ENCODE assay signal across 19 cellular contexts in the genomic region with DNA sequence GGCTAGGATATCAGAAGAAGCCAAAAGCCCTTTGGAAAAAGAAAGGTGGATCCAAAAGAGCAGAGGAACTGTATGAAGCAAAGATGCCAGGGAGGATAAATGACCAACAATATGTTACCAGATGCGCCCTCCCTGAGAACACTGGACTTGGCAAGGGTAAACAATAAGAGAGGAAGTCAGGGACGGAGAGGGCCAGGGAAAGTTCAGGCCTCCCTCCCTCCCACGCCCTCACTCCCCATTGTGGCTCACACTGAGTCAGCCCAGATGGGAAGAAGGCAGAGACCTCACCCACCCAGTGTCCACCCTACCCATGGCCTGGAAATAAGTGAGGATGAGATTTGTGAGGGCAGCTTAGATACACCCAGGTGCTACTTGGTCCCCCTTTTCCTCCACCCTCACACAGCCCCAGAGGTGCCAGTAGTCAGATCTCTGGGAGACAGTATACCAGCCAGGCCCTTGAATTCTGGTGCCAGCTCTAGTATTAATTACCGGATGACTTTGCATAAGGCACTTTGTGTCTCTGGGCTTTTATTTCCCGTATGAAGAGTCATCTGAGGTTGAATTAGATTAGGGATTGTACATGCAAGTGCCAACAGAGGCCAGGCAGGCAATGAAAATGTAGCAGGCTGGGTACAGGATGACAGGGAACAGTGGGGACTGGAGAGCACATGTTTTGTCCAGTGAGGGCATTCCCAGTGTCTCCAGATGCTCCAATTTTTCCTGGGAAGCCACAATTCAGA. TPM values are rescaled to one million over a fixed set of nuclear protein-coding genes. Genes with fewer than 3 reads are reported as not detected.
DNase-seq lines count a peak whose midpoint lies in the region; ATAC-seq, FAIRE-seq and TF ChIP-seq lines count a peak whose summit lies in the region.
"Had no signal": no experiment of that assay in that cellular context is flagged by ENCODE, and none has a peak within 500 bp of the region (broad histone marks: within the 10 kb centered on the region; RNA-seq: fewer than 3 reads in every experiment).

No MANE protein-coding gene starts in this region.

- H3K4me2 ChIP-seq in H9 (ENCODE audit: insufficient read depth, insufficient read length, low read length) = no peak overlapping the region
- no peak overlapping the region for H3K4me2 ChIP-seq in mesendoderm (ENCODE audit: low read length)

- H3K18ac ChIP-seq in H9 (ENCODE audit: insufficient read length, low read depth, low read length) = no peak overlapping the region
- no peak overlapping the region for H3K18ac ChIP-seq in mesendoderm (ENCODE audit: low read length)

- TF ChIP-seq CTCF in H9 (conservative IDR thresholded peaks at IDR 0.05) (no peak), body of pancreas (IDR thresholded peaks at IDR 0.05) (no peak), heart right ventricle (IDR thresholded peaks at IDR 0.05) (no peak)

- H3K4ac ChIP-seq in H9 (ENCODE audit: low read depth, low read length) (no peak overlapping the region), mesendoderm (ENCODE audit: low read depth, low read length) (no peak overlapping the region)

- H3K4me1 ChIP-seq in H9 (ENCODE audit: insufficient read depth, low read length) (no peaks in the 10 kb centered on the region), body of pancreas (no peaks in the 10 kb centered on the region), heart right ventricle (peaks cover 0 to 25% (median 13%) of the 10 kb centered on the region in 9 donors), mesendoderm (ENCODE audit: control insufficient read depth, low read depth, low read length) (no peaks in the 10 kb centered on the region)
- H3K4me1 ChIP-seq: parathyroid adenoma, stomach had no signal

- H3K9me3 ChIP-seq in H9 (ENCODE audit: control insufficient read depth, low read depth, low read length) (no peaks in the 10 kb centered on the region), body of pancreas (no peaks in the 10 kb centered on the region), heart right ventricle (no peaks in the 10 kb centered on the region)
- H3K9me3 ChIP-seq: stomach had no signal

- no peaks in the 10 kb centered on the region for H3K27me3 Mint-ChIP-seq in H9 (ENCODE audit: low read depth)
- H3K27me3 Mint-ChIP-seq: IgD-negative memory B cell had no signal

- no peak overlapping the region for H4K91ac ChIP-seq in H9 (ENCODE audit: insufficient read length, low read depth, low read length)

- H3K9ac ChIP-seq in H9 (ENCODE audit: extremely low read depth, insufficient read length, low read length) = no peak overlapping the region
- H3K9ac ChIP-seq in mesendoderm (ENCODE audit: low read length) = no peak overlapping the region
- H3K9ac ChIP-seq: parathyroid adenoma had no signal

- intact Hi-C loops in body of pancreas (cut with DNase I) (no loop called here), heart right ventricle (cut with DNase I) (loop anchor here in 5 of 10 donors (5.0 to 10.0 kb wide), 3 partner anchors 114 to 259 kb away; no protein-coding TSS in a partner anchor)

- no peak overlapping the region for H4K8ac ChIP-seq in H9 (replicated peaks; ENCODE audit: insufficient read length, low read depth, low read length)
- H4K8ac ChIP-seq in mesendoderm (ENCODE audit: low read depth, low read length) = no peak overlapping the region

- H3T11ph ChIP-seq in H9 (ENCODE audit: low read length) = no peak overlapping the region

- WGBS in H9 (ENCODE audit: extremely low coverage, insufficient read length, low lambda C conversion rate) = no CpG with 5 or more reads among the region's 5 CpGs
- WGBS in body of pancreas, 2 donors = 77% methylated on average over 5 of the region's 5 CpGs
- WGBS in heart right ventricle, 2 donors = 48 to 51% methylated on average over 5 of the region's 5 CpGs
- no CpG with 5 or more reads among the region's 5 CpGs for WGBS in mesendoderm (ENCODE audit: extremely low coverage, insufficient coverage, low lambda C conversion rate)

- DNase-seq in H9 (no peak), body of pancreas (peak in 1 of 4 donors; percentile 16), heart right ventricle (peak in 1 of 2 donors; percentile 43), renal cortical epithelial cell (ENCODE audit: low read depth) (peak; percentile 30), mesendoderm (no peak), NCI-H187 treated with DMSO at 0.1 percent for 48 hours (lab: John Stamatoyannopoulos, UW) (no peak), RCC 7860 (ENCODE audit: low spot score) (no peak)
- DNase-seq: activated naive CD4-positive, alpha-beta T cell treated with anti-CD3 and anti-CD28 coated beads, Interleukin-2, amount 50 U/mL, for 16 hours; Calu3; effector memory CD4-positive, alpha-beta T cell; GF-D8; islet precursor cell; NCI-H1105 treated with DMSO at 0.1 percent for 48 hours; stomach had no signal

- H3K56ac ChIP-seq in H9 (ENCODE audit: insufficient read length, low read depth, low read length) (no peak overlapping the region), mesendoderm (ENCODE audit: low read length) (no peak overlapping the region)

- H2AK5ac ChIP-seq in H9 (ENCODE audit: insufficient read length, low read length) (no peak overlapping the region), mesendoderm (ENCODE audit: low read length) (no peak overlapping the region)

- H3K4me3 ChIP-seq in body of pancreas (no peak overlapping the region), heart right ventricle (no peak overlapping the region), mesendoderm (ENCODE audit: low read length) (no peak overlapping the region)
- H3K4me3 ChIP-seq: cardiac muscle cell, stomach had no signal

- no peaks in the 10 kb centered on the region for H4K20me1 ChIP-seq in H9 (ENCODE audit: control insufficient read depth, insufficient read depth, insufficient read length)

- H3K79me1 ChIP-seq in H9 (ENCODE audit: insufficient read depth, low read depth, low read length, poor library complexity, severe bottlenecking) (no peaks in the 10 kb centered on the region), mesendoderm (ENCODE audit: low read length) (no peaks in the 10 kb centered on the region)

- H3K27me3 ChIP-seq in H9 (ENCODE audit: insufficient read depth, low read length) (no peaks in the 10 kb centered on the region), body of pancreas (no peaks in the 10 kb centered on the region), heart right ventricle (no peaks in the 10 kb centered on the region), mesendoderm (ENCODE audit: insufficient read depth, low read length, poor library complexity) (no peaks in the 10 kb centered on the region)
- H3K27me3 ChIP-seq: cardiac muscle cell, stomach had no signal

- no peaks in the 10 kb centered on the region for H3K23me2 ChIP-seq in H9 (ENCODE audit: insufficient read length, low read depth, low read length, poor library complexity, severe bottlenecking)

- TF ChIP-seq POLR2A in body of pancreas (IDR thresholded peaks at IDR 0.05) = no peak

- H3K4me3 Mint-ChIP-seq in H9 = no peak overlapping the region
- H3K4me3 Mint-ChIP-seq: T-helper 2 cell treated with Interferon-gamma antibody and Interleukin-4, amounts not matched to agents 5 μg/mL and 100 μg/mL, for 36 hours had no signal

- ATAC-seq in body of pancreas (peak; percentile 27), heart right ventricle (peak; percentile 43 to 92 (median 84)), HG03442 (IDR thresholded peaks at IDR 0.05; ENCODE audit: unreplicated experiment) (no peak)

- H2AFZ ChIP-seq in H9 (ENCODE audit: low read length) = no peak overlapping the region
- H2AFZ ChIP-seq: parathyroid adenoma had no signal

- no peak overlapping the region; a peak in 1 of 7 replicates for H3K27ac Mint-ChIP-seq in H9
- H3K27ac Mint-ChIP-seq: IgD-negative memory B cell; T-helper 2 cell treated with Interferon-gamma antibody and Interleukin-4, amounts not matched to agents 5 μg/mL and 100 μg/mL, for 36 hours had no signal

- H3K9me3 Mint-ChIP-seq in H9 = no peaks in the 10 kb centered on the region
- H3K9me3 Mint-ChIP-seq: T-helper 2 cell treated with Interferon-gamma antibody and Interleukin-4, amounts not matched to agents 5 μg/mL and 100 μg/mL, for 36 hours had no signal

- no peak overlapping the region for H3K23ac ChIP-seq in H9 (ENCODE audit: insufficient read length, low read depth, low read length)
- H3K23ac ChIP-seq in mesendoderm (ENCODE audit: low read length) = no peak overlapping the region

- no peak for FAIRE-seq in RCC 7860 (lab: Jason Lieb, UNC)

- no peak overlapping the region; the same call in 1 of the 2 replicates for H3K14ac ChIP-seq in H9 (ENCODE audit: insufficient read depth, low read length)

- H2BK15ac ChIP-seq in H9 (ENCODE audit: low read depth, low read length) (no peak overlapping the region), mesendoderm (replicated peaks; ENCODE audit: low read depth) (no peak overlapping the region)

- H3K27ac ChIP-seq in H9 (ENCODE audit: insufficient read length, low read depth, low read length) = no peak overlapping the region
- no peak overlapping the region for H3K27ac ChIP-seq in body of pancreas
- peak overlapping the region in 4 of 10 donors; percentile 7 to 68 (median 34) for H3K27ac ChIP-seq in heart right ventricle
- no peak overlapping the region for H3K27ac ChIP-seq in mesendoderm (ENCODE audit: low read depth, low read length)
- H3K27ac ChIP-seq: cardiac muscle cell, parathyroid adenoma, stomach had no signal

- no peak overlapping the region for H4K5ac ChIP-seq in H9 (ENCODE audit: insufficient read length, low read depth, low read length)
- H4K5ac ChIP-seq in mesendoderm (ENCODE audit: low read length) = no peak overlapping the region

- H3K36me3 ChIP-seq in body of pancreas (replicated peaks in 1 of 2; ENCODE audit: insufficient read depth in 1 of 2, low read depth in 2 of 2) (no peaks in the 10 kb centered on the region), heart right ventricle (no peaks in the 10 kb centered on the region), mesendoderm (ENCODE audit: control insufficient read depth, insufficient read depth, low read length) (no peaks in the 10 kb centered on the region)
- H3K36me3 ChIP-seq: cardiac muscle cell, stomach had no signal

- H2BK5ac ChIP-seq in H9 (ENCODE audit: insufficient read length, low read length) (no peak overlapping the region), mesendoderm (ENCODE audit: low read length) (no peak overlapping the region)

- H2BK12ac ChIP-seq in H9 (ENCODE audit: insufficient read length, low read depth, low read length) = no peak overlapping the region

- H2BK120ac ChIP-seq in H9 (ENCODE audit: low read depth, low read length, poor library complexity, severe bottlenecking) (no peak overlapping the region), mesendoderm (ENCODE audit: low read depth, low read length) (no peak overlapping the region)

- H3K4me1 Mint-ChIP-seq in H9 = 0 out of 4 replicates have a peak, but pooled peaks cover 0 to 2% of the 10 kb centered on the region in 2 experiments
- H3K4me1 Mint-ChIP-seq: IgD-negative memory B cell had no signal

- peak overlapping the region; percentile 61 for H2BK20ac ChIP-seq in H9 (ENCODE audit: low read depth, low read length, poor library complexity, severe bottlenecking)

- no peaks in the 10 kb centered on the region for H3K36me3 Mint-ChIP-seq in H9 (ENCODE audit: insufficient read depth in 1 of 3, low read depth in 3 of 3)
- H3K36me3 Mint-ChIP-seq: IgD-negative memory B cell had no signal

- H3K79me2 ChIP-seq in H9 (ENCODE audit: insufficient read depth, low read length) = no peaks in the 10 kb centered on the region
- no peaks in the 10 kb centered on the region for H3K79me2 ChIP-seq in mesendoderm (ENCODE audit: control insufficient read depth, insufficient read depth, low read length)
- H3K79me2 ChIP-seq: parathyroid adenoma had no signal

RNA-seq across cellular contexts. Expression of gene FRMD4B, which starts 35.1 kb away (rescaled TPM):
- total RNA-seq in H9 (2021) (2.0 and 3.4 TPM in 2 replicates), body of pancreas (10 to 100 TPM in 1 of 2 donors, 1 to 10 TPM in 1; 7.3 to 14.3 TPM), heart right ventricle (10 to 100 TPM in 9 of 10 donors, 1 to 10 TPM in 1; 9.5 to 31.0 (median 17.7) TPM), renal cortical epithelial cell (20.8 and 24.5 TPM in 2 replicates)
- polyA plus RNA-seq in heart right ventricle = 1 to 10 TPM; 4.1 to 7.8 TPM
- 2.9 TPM for polyA plus RNA-seq in mesendoderm (2013, experiment 1 of 2)
- polyA plus RNA-seq in mesendoderm (2013, experiment 2 of 2) = 3.6 TPM
